ENCODE assay signal across 9 cellular contexts in genomic region chr6:125953502-125953875, GRCh38. TPM values are rescaled to one million over a fixed set of nuclear protein-coding genes. Genes with fewer than 3 reads are reported as not detected.
A peak's percentile ranks its signal among the peaks of the same experiment; 100 is the strongest.
DNase-seq lines count a peak whose midpoint lies in the region; ATAC-seq, FAIRE-seq and TF ChIP-seq lines count a peak whose summit lies in the region.
"Had no signal": no experiment of that assay in that cellular context is flagged by ENCODE, and none has a peak within 500 bp of the region (broad histone marks: within the 10 kb centered on the region; RNA-seq: fewer than 3 reads in every experiment).

No MANE protein-coding gene starts in this region.

- in situ Hi-C loops in astrocyte of the spinal cord (cut with HindIII; ENCODE audit: low sequenced_read_pairs) = no loop called here

- no peak overlapping the region for H4K5ac ChIP-seq in mesendoderm (ENCODE audit: low read length)

- H3K4me1 ChIP-seq in mesendoderm (ENCODE audit: control insufficient read depth, low read depth, low read length) = peaks cover 2% of the 10 kb centered on the region

- TF ChIP-seq POLR2A in GM12891 (IDR thresholded peaks at IDR 0.05; ENCODE audit: low read depth, low read length) = no peak

- no peaks in the 10 kb centered on the region for H3K27me3 ChIP-seq in mesendoderm (ENCODE audit: insufficient read depth, low read length, poor library complexity)

- H3K4me3 Mint-ChIP-seq in natural killer cell (no peak overlapping the region), immature natural killer cell (no peak overlapping the region)

- no peaks in the 10 kb centered on the region for H3K36me3 Mint-ChIP-seq in natural killer cell
- no peaks in the 10 kb centered on the region for H3K36me3 Mint-ChIP-seq in immature natural killer cell

- intact Hi-C loops in natural killer cell (cut with micrococcal nuclease) = no loop called here

- TF ChIP-seq CTCF in astrocyte of the spinal cord (IDR thresholded peaks at IDR 0.05; ENCODE audit: low read depth, low read length) (peak; percentile 15), natural killer cell (IDR thresholded peaks at IDR 0.05) (no peak)

- no peaks in the 10 kb centered on the region for H3K36me3 ChIP-seq in mesendoderm (ENCODE audit: control insufficient read depth, insufficient read depth, low read length)

- H3K79me2 ChIP-seq in mesendoderm (ENCODE audit: control insufficient read depth, insufficient read depth, low read length) = no peaks in the 10 kb centered on the region

- no peak overlapping the region for H3K4me2 ChIP-seq in mesendoderm (ENCODE audit: low read length)

- ATAC-seq in natural killer cell = no peak
- ATAC-seq in HG03045 (IDR thresholded peaks at IDR 0.05; ENCODE audit: unreplicated experiment) = no peak
- no peak for ATAC-seq in GM18867 (IDR thresholded peaks at IDR 0.05; ENCODE audit: unreplicated experiment)

- no peak overlapping the region for H2AK5ac ChIP-seq in mesendoderm (ENCODE audit: low read length)

- H3K27ac ChIP-seq in mesendoderm (ENCODE audit: low read depth, low read length) = no peak overlapping the region

- no peak overlapping the region for H2BK5ac ChIP-seq in mesendoderm (ENCODE audit: low read length)

- no peak overlapping the region for H3K9ac ChIP-seq in mesendoderm (ENCODE audit: low read length)

- H2BK15ac ChIP-seq in mesendoderm (replicated peaks; ENCODE audit: low read depth) = no peak overlapping the region

- H3K18ac ChIP-seq in mesendoderm (ENCODE audit: low read length) = no peak overlapping the region

- H3K4me3 ChIP-seq in astrocyte of the spinal cord (ENCODE audit: low read depth, low read length) (no peak overlapping the region), mesendoderm (ENCODE audit: low read length) (no peak overlapping the region)

- no peak overlapping the region for H3K23ac ChIP-seq in mesendoderm (ENCODE audit: low read length)

- no CpG with 5 or more reads among the region's 11 CpGs for WGBS in mesendoderm (ENCODE audit: extremely low coverage, insufficient coverage, low lambda C conversion rate)

- H3K9me3 Mint-ChIP-seq in natural killer cell = no peaks in the 10 kb centered on the region
- no peaks in the 10 kb centered on the region for H3K9me3 Mint-ChIP-seq in immature natural killer cell
- H3K9me3 Mint-ChIP-seq: nephron had no signal

- no peaks in the 10 kb centered on the region for H3K79me1 ChIP-seq in mesendoderm (ENCODE audit: low read length)

- H4K8ac ChIP-seq in mesendoderm (ENCODE audit: low read depth, low read length) = no peak overlapping the region

- H2BK120ac ChIP-seq in mesendoderm (ENCODE audit: low read depth, low read length) = no peak overlapping the region

- no peak overlapping the region for H3K4ac ChIP-seq in mesendoderm (ENCODE audit: low read depth, low read length)

- no peak for DNase-seq in GM12891 (ENCODE audit: insufficient read length, low spot score)
- peak; percentile 59 for DNase-seq in NCI-H2107 (lab: John Stamatoyannopoulos, UW)
- DNase-seq in astrocyte of the spinal cord (ENCODE audit: low read depth, low spot score) = no peak
- DNase-seq in mesendoderm = peak; percentile 68
- DNase-seq in natural killer cell = no peak
- DNase-seq in immature natural killer cell = no peak

- no peak overlapping the region for H3K27ac Mint-ChIP-seq in natural killer cell
- no peak overlapping the region for H3K27ac Mint-ChIP-seq in immature natural killer cell
- H3K27ac Mint-ChIP-seq: nephron had no signal

- H3K27me3 Mint-ChIP-seq in natural killer cell (ENCODE audit: low read depth in 2 of 2) = peaks cover 0 to 3% of the 10 kb centered on the region in 2 donors
- peaks cover 6 to 12% (median 8%) of the 10 kb centered on the region in 3 donors for H3K27me3 Mint-ChIP-seq in immature natural killer cell (ENCODE audit: low read depth in 3 of 3)

- peak; percentile 75 for FAIRE-seq in GM12891 (lab: Jason Lieb, UNC)

- H3K4me1 Mint-ChIP-seq in natural killer cell (no peaks in the 10 kb centered on the region), immature natural killer cell (peaks cover 7% of the 10 kb centered on the region in 2 donors)
- H3K4me1 Mint-ChIP-seq: nephron had no signal

- no peak overlapping the region for H3K56ac ChIP-seq in mesendoderm (ENCODE audit: low read length)

TF ChIP-seq in GM12891, 5 proteins besides CTCF, POLR2A, EP300 and RAD21:
- TF ChIP-seq PAX5 (IDR thresholded peaks at IDR 0.05; ENCODE audit: insufficient read depth, low read length, severe bottlenecking) = no peak
- TF ChIP-seq POLR2AphosphoS5 (IDR thresholded peaks at IDR 0.05; ENCODE audit: low read depth, low read length) = no peak
- no peak for TF ChIP-seq SPI1 (IDR thresholded peaks at IDR 0.05; ENCODE audit: low read depth, low read length)
- TF ChIP-seq TAF1 (IDR thresholded peaks at IDR 0.05; ENCODE audit: low read depth, low read length) = no peak
- TF ChIP-seq POU2F2 (IDR thresholded peaks at IDR 0.05; ENCODE audit: low read depth, low read length) = no peak

RNA-seq across cellular contexts. Expression of gene HINT3, which starts 3.1 kb away (rescaled TPM):
- polyA plus RNA-seq in GM12891 (2012; ENCODE audit: low read depth, missing spikeins) = 5.9 TPM
- 5.1 TPM for polyA plus RNA-seq in mesendoderm (2013, experiment 1 of 2)
- 5.2 TPM for polyA plus RNA-seq in mesendoderm (2013, experiment 2 of 2)
- total RNA-seq in natural killer cell = 10 to 100 TPM in 2 of 3 donors, 1 to 10 TPM in 1; 9.7 to 10.5 (median 10.3) TPM
- polyA plus RNA-seq in immature natural killer cell = 10 to 100 TPM in 1 of 3 donors, 1 to 10 TPM in 2; 3.7 to 10.3 (median 6.6) TPM

RNA-seq across cellular contexts. Expression of gene TRMT11, which starts 32.9 kb away (rescaled TPM):
- 18.5 TPM for polyA plus RNA-seq in GM12891 (2012; ENCODE audit: low read depth, missing spikeins)
- polyA plus RNA-seq in mesendoderm (2013, experiment 1 of 2) = 13.8 TPM
- 15.8 TPM for polyA plus RNA-seq in mesendoderm (2013, experiment 2 of 2)
- total RNA-seq in natural killer cell = 10 to 100 TPM; 12.2 to 16.6 (median 12.7) TPM
- 1 to 10 TPM; 3.0 to 6.0 (median 4.2) TPM for polyA plus RNA-seq in immature natural killer cell

Comparison
In these comparisons a context has a peak if more than half of its experiments do, and no peak if none do; other contexts are left out.
1. DNase-seq: peak in NCI-H2107 (single experiment) and mesendoderm (single experiment); none in GM12891 (single experiment), astrocyte of the spinal cord (single experiment), natural killer cell (single experiment) and immature natural killer cell (0 of 3).